In the genomic region with DNA sequence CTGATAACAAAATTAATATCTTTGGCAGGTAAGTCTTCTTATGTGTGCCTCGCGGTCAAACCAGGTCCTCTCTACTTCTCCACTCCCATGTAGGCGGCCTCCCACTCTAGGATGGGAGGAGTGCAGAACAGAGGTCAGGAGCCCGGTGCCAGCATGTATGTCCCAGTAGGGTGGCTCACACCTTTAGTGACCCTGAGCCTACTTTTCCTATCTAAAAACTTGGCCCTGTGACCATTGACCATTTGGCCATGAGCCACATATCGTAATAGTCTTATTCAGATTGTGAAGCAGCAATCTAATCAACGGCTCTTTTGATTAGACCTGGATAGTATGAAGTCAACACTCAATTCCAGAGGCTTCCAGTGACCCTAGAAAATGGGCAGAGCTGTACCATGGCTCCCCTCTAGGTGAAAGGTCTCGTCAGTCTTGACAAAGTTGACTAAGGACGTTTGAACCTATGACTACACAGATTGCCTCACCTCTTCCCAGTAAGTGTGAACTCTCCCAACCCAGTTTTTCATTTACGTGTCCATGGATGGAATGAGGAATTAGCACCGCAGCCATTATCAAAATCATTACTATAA, we compare ENCODE assay signal across 22 cellular contexts. TPM values are rescaled to one million over a fixed set of nuclear protein-coding genes. Genes with fewer than 3 reads are reported as not detected.
DNase-seq lines count a peak whose midpoint lies in the region; ATAC-seq and FAIRE-seq lines count a peak whose summit lies in the region.
"Had no signal": no experiment of that assay in that cellular context is flagged by ENCODE, and none has a peak within 500 bp of the region (broad histone marks: within the 10 kb centered on the region; RNA-seq: fewer than 3 reads in every experiment).

No MANE protein-coding gene starts in this region.

- no peak overlapping the region for H3K4ac ChIP-seq in mesendoderm (ENCODE audit: low read depth, low read length)

- H3K4me1 ChIP-seq in mesendoderm (ENCODE audit: control insufficient read depth, low read depth, low read length), result no peaks in the 10 kb centered on the region
- peaks cover 0 to 9% of the 10 kb centered on the region in 2 donors for H3K4me1 ChIP-seq in small intestine (ENCODE audit: control insufficient read depth in 2 of 2, insufficient read depth in 1 of 2, low read depth in 1 of 2, low read length in 1 of 2)
- H3K4me1 ChIP-seq: BLaER1 treated with 17β-estradiol and CSF1 and Interleukin-3, amounts not matched to agents 10 nM and 100 nM had no signal

- H3K79me1 ChIP-seq in mesendoderm (ENCODE audit: low read length), result no peaks in the 10 kb centered on the region

- H3K27ac ChIP-seq in mesendoderm (ENCODE audit: low read depth, low read length), result no peak overlapping the region
- H3K27ac ChIP-seq in small intestine (ENCODE audit: low read depth in 1 of 2, low read length in 1 of 2), result peak overlapping the region; percentile 85 to 90
- H3K27ac ChIP-seq: BLaER1 treated with 17β-estradiol and CSF1 and Interleukin-3, amounts not matched to agents 10 nM and 100 nM had no signal

- no CpG with 5 or more reads among the region's 10 CpGs for WGBS in mesendoderm (ENCODE audit: extremely low coverage, insufficient coverage, low lambda C conversion rate)
- 13 to 59% (median 40%) methylated on average over 10 of the region's 10 CpGs for WGBS in small intestine, 3 donors

- no peak overlapping the region for H3K4me2 ChIP-seq in mesendoderm (ENCODE audit: low read length)
- H3K4me2 ChIP-seq: BLaER1 treated with 17β-estradiol and CSF1 and Interleukin-3, amounts not matched to agents 10 nM and 100 nM had no signal

- H2BK120ac ChIP-seq in mesendoderm (ENCODE audit: low read depth, low read length), result no peak overlapping the region

- H3K23ac ChIP-seq in mesendoderm (ENCODE audit: low read length), result no peak overlapping the region

- no peak overlapping the region for H2AK5ac ChIP-seq in mesendoderm (ENCODE audit: low read length)

- H4K5ac ChIP-seq in mesendoderm (ENCODE audit: low read length), result no peak overlapping the region

- no peak overlapping the region for H2BK15ac ChIP-seq in mesendoderm (replicated peaks; ENCODE audit: low read depth)

- H3K4me3 ChIP-seq in mesendoderm (ENCODE audit: low read length) (no peak overlapping the region), small intestine (ENCODE audit: low read depth in 1 of 2, low read length in 2 of 2) (no peak overlapping the region)
- H3K4me3 ChIP-seq: BLaER1 treated with 17β-estradiol and CSF1 and Interleukin-3, amounts not matched to agents 10 nM and 100 nM had no signal

- peak; percentile 80 to 88 for DNase-seq in left colon
- DNase-seq in mesendoderm, result peak; percentile 12
- DNase-seq in small intestine, result peak; percentile 99
- DNase-seq in CD1c-positive myeloid dendritic cell (ENCODE audit: extremely low spot score), result no peak
- DNase-seq in GM03348 (ENCODE audit: low spot score), result no peak
- DNase-seq in COLO829 (ENCODE audit: low spot score), result no peak
- DNase-seq: ACHN; CD4-positive, alpha-beta T cell; COR-L47; DMS153; DMS79 treated with DMSO at 0.1 percent for 48 hours; EL had no signal

- FAIRE-seq in colon (lab: Jason Lieb, UNC) (peak; percentile 84), small intestine (lab: Jason Lieb, UNC) (peak; percentile 26)
- FAIRE-seq: D721Med, G401.6, GM12892, H1 had no signal

- intact Hi-C loops in left colon (cut with DNase I, micrococcal nuclease), result no loop called here

- no peaks in the 10 kb centered on the region for H3K36me3 ChIP-seq in mesendoderm (ENCODE audit: control insufficient read depth, insufficient read depth, low read length)
- no peaks in the 10 kb centered on the region for H3K36me3 ChIP-seq in small intestine (ENCODE audit: control insufficient read depth in 2 of 2, insufficient read depth in 2 of 2, low read length in 2 of 2)
- H3K36me3 ChIP-seq: BLaER1 treated with 17β-estradiol and CSF1 and Interleukin-3, amounts not matched to agents 10 nM and 100 nM had no signal

- no peaks in the 10 kb centered on the region for H3K79me2 ChIP-seq in mesendoderm (ENCODE audit: control insufficient read depth, insufficient read depth, low read length)

- H3K9ac ChIP-seq in mesendoderm (ENCODE audit: low read length), result no peak overlapping the region
- H3K9ac ChIP-seq: BLaER1 treated with 17β-estradiol and CSF1 and Interleukin-3, amounts not matched to agents 10 nM and 100 nM had no signal

- ATAC-seq in left colon (peak; percentile 86), GM21528 (IDR thresholded peaks at IDR 0.05; ENCODE audit: low FRiP score, unreplicated experiment) (no peak)
- ATAC-seq: HCT116 had no signal

- H3K9me3 ChIP-seq in small intestine (ENCODE audit: control insufficient read depth, low read depth), result peaks cover 3% of the 10 kb centered on the region

- H3K56ac ChIP-seq in mesendoderm (ENCODE audit: low read length), result no peak overlapping the region

- H2BK5ac ChIP-seq in mesendoderm (ENCODE audit: low read length), result no peak overlapping the region

- peaks cover 2% of the 10 kb centered on the region for H3K27me3 ChIP-seq in mesendoderm (ENCODE audit: insufficient read depth, low read length, poor library complexity)
- H3K27me3 ChIP-seq in small intestine (ENCODE audit: control insufficient read depth in 2 of 2, insufficient read depth in 2 of 2, low read length in 2 of 2), result no peaks in the 10 kb centered on the region
- H3K27me3 ChIP-seq: BLaER1 treated with 17β-estradiol and CSF1 and Interleukin-3, amounts not matched to agents 10 nM and 100 nM had no signal

- H3K18ac ChIP-seq in mesendoderm (ENCODE audit: low read length), result no peak overlapping the region

- H4K8ac ChIP-seq in mesendoderm (ENCODE audit: low read depth, low read length), result no peak overlapping the region

RNA-seq across cellular contexts. Expression of a gene that starts 17.1 kb away (rescaled TPM):
- total RNA-seq in left colon, result 1,000 to 10,000 TPM; 2,293 to 3,160 TPM
- 0.13 TPM for polyA plus RNA-seq in mesendoderm (2013, experiment 1 of 2)
- polyA plus RNA-seq in mesendoderm (2013, experiment 2 of 2), result not detected
- over 10,000 TPM in 2 of 3 donors, 1,000 to 10,000 TPM in 1; 3,082 to 23,034 (median 10,168) TPM for polyA plus RNA-seq in small intestine
- total RNA-seq: A172; CD4-positive, alpha-beta T cell; H1; HT1080 had no signal

RNA-seq across cellular contexts. Expression of a gene that starts 25.1 kb away (rescaled TPM):
- total RNA-seq in left colon, result 10 to 100 TPM; 10.5 to 18.8 TPM
- 1.6 TPM for polyA plus RNA-seq in mesendoderm (2013, experiment 1 of 2)
- 1.5 TPM for polyA plus RNA-seq in mesendoderm (2013, experiment 2 of 2)
- polyA plus RNA-seq in small intestine, result 10 to 100 TPM; 17.2 to 40.5 (median 25.7) TPM
- total RNA-seq: HT1080 had no signal

Comparison
In these comparisons a context has a peak if more than half of its experiments do, and no peak if none do; other contexts are left out.
1. DNase-seq: peak in left colon (2 of 2), mesendoderm (single experiment) and small intestine (single experiment); none in CD1c-positive myeloid dendritic cell (single experiment), GM03348 (single experiment) and COLO829 (single experiment).